ENCODE assay signal across 8 cellular contexts in genomic region chr19:2032296-2032941, GRCh38. TPM values are rescaled to one million over a fixed set of nuclear protein-coding genes. Genes with fewer than 3 reads are reported as not detected.
DNase-seq lines count a peak whose midpoint lies in the region; ATAC-seq and TF ChIP-seq lines count a peak whose summit lies in the region.

No MANE protein-coding gene starts in this region.

- ATAC-seq in GM19328 (IDR thresholded peaks at IDR 0.05; ENCODE audit: unreplicated experiment) = no peak

- no peak for TF ChIP-seq POLR2A in NB4 (IDR thresholded peaks at IDR 0.05; ENCODE audit: extremely low read depth, insufficient read length)
- no peak for TF ChIP-seq POLR2A in lower leg skin (IDR thresholded peaks at IDR 0.05)

- H3K4me3 ChIP-seq in NB4 (ENCODE audit: low read depth, low read length) = no peak overlapping the region
- H3K4me3 ChIP-seq in lower leg skin (ENCODE audit: low read depth, poor library complexity, severe bottlenecking) = no peak overlapping the region

- intact Hi-C loops in lower leg skin (cut with DNase I; ENCODE audit: low total_unique reads) = no loop called here

- TF ChIP-seq CTCF in NB4 (IDR thresholded peaks at IDR 0.05; ENCODE audit: low read depth, low read length) = no peak
- no peak for TF ChIP-seq CTCF in lower leg skin (IDR thresholded peaks at IDR 0.05)

- peak; percentile 97 for DNase-seq in Daoy (ENCODE audit: low read depth)
- peak; percentile 71 for DNase-seq in NB4 (ENCODE audit: low read depth)
- peak; percentile 91 for DNase-seq in T1000 (lab: John Stamatoyannopoulos, UW)
- peak; percentile 83 for DNase-seq in dermis blood vessel endothelial cell
- peak; percentile 97 to 99 for DNase-seq in lower leg skin (ENCODE audit: low spot score in 2 of 2)
- peak; percentile 88 for DNase-seq in stromal cell of bone marrow (ENCODE audit: low read depth)
- no peak for DNase-seq in DMS114 treated with DMSO at 0.1 percent for 48 hours (lab: John Stamatoyannopoulos, UW; ENCODE audit: unreplicated experiment)

- 3 to 5% methylated on average over 19 of the region's 19 CpGs for WGBS in lower leg skin, 2 donors

RNA-seq across cellular contexts. Expression of gene BTBD2, which starts 16.9 kb away (rescaled TPM):
- 18.2 and 19.9 TPM in 2 replicates for total RNA-seq in Daoy (2014; rRNA removed; shearing (Covaris generic))
- total RNA-seq in dermis blood vessel endothelial cell = 51.7 and 135 TPM in 2 replicates
- total RNA-seq in lower leg skin = 10 to 100 TPM; 85.0 to 99.3 (median 94.9) TPM

RNA-seq across cellular contexts. Expression of gene MKNK2, which starts 18.6 kb away (rescaled TPM):
- 31.3 and 33.9 TPM in 2 replicates for total RNA-seq in Daoy (2014; rRNA removed; shearing (Covaris generic))
- 147 and 289 TPM in 2 replicates for total RNA-seq in dermis blood vessel endothelial cell
- total RNA-seq in lower leg skin = 100 to 1,000 TPM; 224 to 367 (median 251) TPM
